Comparison of ENCODE assay signal across 8 cellular contexts in genomic region chr5:108381034-108381954, GRCh38. TPM values are rescaled to one million over a fixed set of nuclear protein-coding genes. Genes with fewer than 3 reads are reported as not detected.
DNase-seq lines count a peak whose midpoint lies in the region; ATAC-seq and TF ChIP-seq lines count a peak whose summit lies in the region.

No MANE protein-coding gene starts in this region.

- H3K27me3 ChIP-seq in neuron (ENCODE audit: insufficient read depth, low read length): no peaks in the 10 kb centered on the region

- peaks cover 23% of the 10 kb centered on the region for H3K4me1 ChIP-seq in neuron (ENCODE audit: insufficient read depth, low read length)

- TF ChIP-seq CTCF in CD14-positive monocyte (IDR thresholded peaks at IDR 0.05) (no peak), foreskin fibroblast (IDR thresholded peaks at IDR 0.05; ENCODE audit: low read depth, low read length) (no peak)

- intact Hi-C loops in CD14-positive monocyte (cut with micrococcal nuclease): no loop called here

- peak overlapping the region; percentile 84 to 88 for H3K4me3 Mint-ChIP-seq in CD14-positive monocyte

- peak overlapping the region; percentile 87 for H2AFZ ChIP-seq in neuron (ENCODE audit: low read depth, low read length)

- no peaks in the 10 kb centered on the region for H3K36me3 ChIP-seq in neuron (ENCODE audit: insufficient read depth, low read length)

- H3K36me3 Mint-ChIP-seq in CD14-positive monocyte: peaks cover 10 to 11% of the 10 kb centered on the region in 2 donors

- H3K9me3 Mint-ChIP-seq in CD14-positive monocyte: peaks cover 0 to 13% (median 5%) of the 10 kb centered on the region in 7 donors

- peak overlapping the region; percentile 65 to 82 for H3K4me3 ChIP-seq in foreskin fibroblast (ENCODE audit: low read depth in 1 of 2, low read length in 2 of 2)
- peak overlapping the region; percentile 97 for H3K4me3 ChIP-seq in neuron (ENCODE audit: low read length)

- peaks cover 2 to 6% (median 5%) of the 10 kb centered on the region in 3 donors for H3K27me3 Mint-ChIP-seq in CD14-positive monocyte (ENCODE audit: low read depth in 3 of 3)

- peaks cover 40% of the 10 kb centered on the region for H3K4me1 Mint-ChIP-seq in CD14-positive monocyte

- peak overlapping the region; percentile 91 to 98 (median 94) for H3K27ac Mint-ChIP-seq in CD14-positive monocyte

- DNase-seq in CD14-positive monocyte (ENCODE audit: low spot score) (peak; percentile 63), foreskin fibroblast (peak; percentile 78 to 93), stromal cell of bone marrow (ENCODE audit: low read depth) (peak; percentile 57)
- DNase-seq in activated effector memory CD4-positive, alpha-beta T cell treated with anti-CD3 and anti-CD28 coated beads, Interleukin-2, amount 50 U/mL, for 16 hours: peak; percentile 93

- no peaks in the 10 kb centered on the region for H3K9me3 ChIP-seq in neuron (ENCODE audit: low read length)

- peak; percentile 50 for ATAC-seq in GM19035 (IDR thresholded peaks at IDR 0.05; ENCODE audit: unreplicated experiment)
- ATAC-seq in HG03342 (IDR thresholded peaks at IDR 0.05; ENCODE audit: unreplicated experiment): peak; percentile 49

TF ChIP-seq in PFSK-1, 5 proteins besides CTCF, POLR2A, EP300 and RAD21:
- no peak for TF ChIP-seq TAF1 (IDR thresholded peaks at IDR 0.05; ENCODE audit: borderline replicate concordance, insufficient read depth, low read length)
- TF ChIP-seq FOXP2 (optimal IDR thresholded peaks at IDR 0.05; ENCODE audit: borderline replicate concordance, extremely low read depth, extremely low read length, insufficient read depth): peak; percentile 37
- TF ChIP-seq SIN3A (IDR thresholded peaks at IDR 0.05; ENCODE audit: borderline replicate concordance, insufficient read depth, low read length): no peak
- no peak for TF ChIP-seq REST (IDR thresholded peaks at IDR 0.05; ENCODE audit: insufficient read depth in 1 of 2, low read depth in 2 of 2, low read length in 2 of 2)

RNA-seq across cellular contexts. Expression of gene FBXL17, which starts 0.6 kb away (rescaled TPM):
- 1 to 10 TPM; 1.5 to 2.0 TPM for polyA plus RNA-seq in CD14-positive monocyte
- polyA plus RNA-seq in PFSK-1 (2012; ENCODE audit: insufficient read length, low read depth): 3.0 TPM

Comparison
In these comparisons a context has a peak if more than half of its experiments do, and no peak if none do; other contexts are left out.
1. Peak in every context shown above with its lines: DNase-seq, ATAC-seq and H3K4me3 ChIP-seq.